ENCODE assay signal across 14 cellular contexts in the genomic region with DNA sequence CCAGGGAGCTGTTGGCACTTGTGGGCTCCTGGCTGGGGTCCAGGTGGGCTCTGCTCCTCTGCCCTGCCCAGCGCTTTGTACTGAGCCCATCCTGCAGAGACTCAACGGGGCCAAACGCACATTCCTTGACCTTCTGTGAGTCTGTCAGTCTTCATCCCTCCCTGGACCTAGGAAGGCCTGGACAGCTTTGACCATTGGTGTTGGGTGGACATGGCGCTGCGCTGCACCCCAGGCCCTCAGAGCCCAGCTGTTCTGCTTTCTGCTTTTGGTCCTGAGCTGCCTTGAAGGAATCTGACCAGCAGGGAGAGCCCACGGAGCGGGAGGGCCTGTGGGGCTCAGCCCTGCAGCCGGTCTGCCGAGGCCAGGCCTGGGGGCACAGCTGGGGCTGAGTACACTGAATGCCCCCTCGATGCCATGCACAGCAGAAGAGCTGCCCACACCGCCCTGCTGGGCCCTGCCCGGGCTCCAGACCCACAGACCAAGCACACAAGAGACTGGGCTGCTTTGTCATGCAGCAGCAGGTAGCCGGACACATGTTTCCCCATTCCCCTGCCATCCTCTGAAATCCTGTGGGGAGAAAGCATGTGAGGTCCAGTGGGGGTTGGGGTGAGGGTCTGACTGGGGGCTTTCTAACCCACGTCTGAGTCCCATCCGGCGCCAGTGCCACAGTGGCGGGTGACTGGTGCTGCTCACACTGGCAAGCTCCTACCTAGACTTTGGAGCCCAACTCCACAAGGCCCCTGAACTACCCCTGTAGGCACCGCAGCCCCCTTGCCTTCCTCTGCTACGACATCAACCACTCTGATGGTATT. TPM values are rescaled to one million over a fixed set of nuclear protein-coding genes. Genes with fewer than 3 reads are reported as not detected.
DNase-seq lines count a peak whose midpoint lies in the region; ATAC-seq, FAIRE-seq and TF ChIP-seq lines count a peak whose summit lies in the region.
"Had no signal": no experiment of that assay in that cellular context is flagged by ENCODE, and none has a peak within 500 bp of the region (broad histone marks: within the 10 kb centered on the region; RNA-seq: fewer than 3 reads in every experiment).

No MANE protein-coding gene starts in this region.

- no peak overlapping the region for H4K91ac ChIP-seq in IMR-90 (ENCODE audit: insufficient read depth, low read depth, low read length)

- H2BK20ac ChIP-seq in IMR-90 (ENCODE audit: low read depth, low read length), result no peak overlapping the region

- no peaks in the 10 kb centered on the region for H3K9me1 ChIP-seq in IMR-90 (ENCODE audit: insufficient read depth, low read length)

- H3K36me3 Mint-ChIP-seq in activated naive CD4-positive, alpha-beta T cell treated with anti-CD3 and anti-CD28 coated beads, Interleukin-2, amount 10 ng/mL, durations not matched to agents 7 days and 5 days, result no peaks in the 10 kb centered on the region
- H3K36me3 Mint-ChIP-seq: naive B cell had no signal

- SMC1A ChIA-PET in GM12878 (lab: Charles Lee; ENCODE audit: uncharacterized antibody, unreplicated experiment), result interaction anchor here (1.1 kb wide), 1 partner anchor 31 kb away, joined by 3 read pairs; no protein-coding TSS in a partner anchor

- no peak overlapping the region for H2BK15ac ChIP-seq in IMR-90 (ENCODE audit: low read depth, low read length)

- H3K4me1 Mint-ChIP-seq in activated naive CD4-positive, alpha-beta T cell treated with anti-CD3 and anti-CD28 coated beads, Interleukin-2, amount 10 ng/mL, durations not matched to agents 7 days and 5 days, result no peaks in the 10 kb centered on the region
- H3K4me1 Mint-ChIP-seq: naive B cell had no signal

- intact Hi-C loops in IMR-90 (cut with micrococcal nuclease), result loop anchor here (5.0 kb wide), 1 partner anchor 92 kb away; the partner anchor contains the start of gene RTN4R
- intact Hi-C loops in GM12878 (cut with micrococcal nuclease; ENCODE audit: unreplicated experiment), result no loop called here
- intact Hi-C loops in mucosa of descending colon (cut with DNase I, micrococcal nuclease), result no loop called here

- H3K9ac ChIP-seq in IMR-90 (ENCODE audit: low read depth, low read length) (no peak overlapping the region), GM12878 (ENCODE audit: control insufficient read depth, insufficient read depth, low read length) (no peak overlapping the region)
- H3K9ac ChIP-seq: KMS-11 had no signal

- peak; percentile 31 for DNase-seq in DMS114 treated with DMSO at 0.1 percent for 48 hours (lab: John Stamatoyannopoulos, UW; ENCODE audit: unreplicated experiment)
- peak; percentile 9 for DNase-seq in IMR-90
- DNase-seq in GM12878 (ENCODE audit: low read depth, low spot score), result no peak
- no peak for DNase-seq in mucosa of descending colon
- DNase-seq in pons (ENCODE audit: low spot score), result no peak
- no peak for DNase-seq in KBM-7
- DNase-seq in OCI-M2 (lab: John Stamatoyannopoulos, UW; ENCODE audit: unreplicated experiment), result no peak
- no peak for DNase-seq in activated naive CD4-positive, alpha-beta T cell treated with anti-CD3 and anti-CD28 coated beads, Interleukin-2, amount 10 ng/mL, durations not matched to agents 7 days and 5 days
- DNase-seq: activated T-cell treated with anti-CD3 and anti-CD28 coated beads, Interleukin-2, amount 50 U/mL, for 24 hours; head of caudate nucleus; naive B cell; stimulated activated CD4-positive, alpha-beta T cell treated with anti-CD3 and anti-CD28 coated beads, Interleukin-4, amount 100 ng/mL, for 1 hour had no signal

- no peak overlapping the region for H4K5ac ChIP-seq in IMR-90 (ENCODE audit: low read depth, low read length)

- no peak overlapping the region for H3K27ac ChIP-seq in IMR-90 (ENCODE audit: insufficient read depth, low read length)
- H3K27ac ChIP-seq in GM12878 (ENCODE audit: control insufficient read depth, insufficient read depth), result no peak overlapping the region
- H3K27ac ChIP-seq: KMS-11 had no signal

- in situ Hi-C loops in IMR-90 (cut with MboI; ENCODE audit: low sequenced_read_pairs) (loop anchor here (5.0 kb wide), 1 partner anchor 102 kb away; no protein-coding TSS in a partner anchor), GM12878 (cut with MboI) (no loop called here), KBM-7 (cut with MboI; ENCODE audit: low pct_unique_long_range_greater_than_20kb, low sequenced_read_pairs) (no loop called here)

- H3K27ac Mint-ChIP-seq in activated naive CD4-positive, alpha-beta T cell treated with anti-CD3 and anti-CD28 coated beads, Interleukin-2, amount 10 ng/mL, durations not matched to agents 7 days and 5 days, result no peak overlapping the region
- H3K27ac Mint-ChIP-seq: activated T-cell treated with anti-CD3 and anti-CD28 coated beads, Interleukin-2, amount 50 U/mL, for 24 hours had no signal

- H3K4me3 ChIP-seq in IMR-90 (ENCODE audit: insufficient read depth, low read depth, low read length) (no peak overlapping the region), GM12878 (no peak overlapping the region), mucosa of descending colon (no peak overlapping the region)

- no peak for TF ChIP-seq EP300 in GM12878 (IDR thresholded peaks at IDR 0.05; ENCODE audit: borderline replicate concordance in 1 of 2, control insufficient read depth in 1 of 2, low read depth in 2 of 2, low read length in 2 of 2)

- POLR2A ChIA-PET in IMR-90 (lab: Charles Lee; ENCODE audit: unreplicated experiment), result no interaction called here
- POLR2A ChIA-PET in GM12878 (lab: Charles Lee), result no interaction called here

- H2AK5ac ChIP-seq in IMR-90 (ENCODE audit: low read depth, low read length), result no peak overlapping the region

- BruUV-seq in IMR-90 (replicated peaks; lab: Mats Ljungman, UMichigan) (no TSS peak), GM12878 (replicated peaks; lab: Mats Ljungman, UMichigan) (no TSS peak)

- no peak overlapping the region for H3K18ac ChIP-seq in IMR-90 (ENCODE audit: low read depth, low read length)

- H3K14ac ChIP-seq in IMR-90 (replicated peaks; ENCODE audit: low read depth, low read length), result no peak overlapping the region

- H4K20me1 ChIP-seq in IMR-90 (ENCODE audit: insufficient read depth, low read length) (no peaks in the 10 kb centered on the region), GM12878 (ENCODE audit: control insufficient read depth, insufficient read depth) (no peaks in the 10 kb centered on the region)

- H4K8ac ChIP-seq in IMR-90 (ENCODE audit: low read depth in 2 of 2, low read length in 2 of 2), result no peak overlapping the region

- H3K4me2 ChIP-seq in IMR-90 (ENCODE audit: low read depth, low read length) (no peak overlapping the region), GM12878 (ENCODE audit: control insufficient read depth, insufficient read depth) (no peak overlapping the region)
- H3K4me2 ChIP-seq: KMS-11 had no signal

- no peak overlapping the region for H3K23ac ChIP-seq in IMR-90 (ENCODE audit: low read depth, low read length)

- H3K27me3 ChIP-seq in IMR-90 (ENCODE audit: control insufficient read depth, insufficient read depth, low read length) (peaks cover 37% of the 10 kb centered on the region), GM12878 (replicated peaks in 1 of 2; ENCODE audit: control insufficient read depth in 2 of 2, insufficient read depth in 2 of 2, low read length in 1 of 2) (no peaks in the 10 kb centered on the region)

- peaks cover 13% of the 10 kb centered on the region for H3K27me3 Mint-ChIP-seq in activated naive CD4-positive, alpha-beta T cell treated with anti-CD3 and anti-CD28 coated beads, Interleukin-2, amount 10 ng/mL, durations not matched to agents 7 days and 5 days
- H3K27me3 Mint-ChIP-seq: activated T-cell treated with anti-CD3 and anti-CD28 coated beads, Interleukin-2, amount 50 U/mL, for 24 hours had no signal

- CTCF ChIA-PET in IMR-90 (lab: Yijun Ruan, JAX) (no interaction called here), GM12878 (lab: Yijun Ruan, JAX) (interaction anchor here (1.0 to 1.7 kb wide), 3 partner anchors 17 to 63 kb away, joined by 3 to 15 read pairs (median 4); no protein-coding TSS in a partner anchor)
- CTCF ChIA-PET in activated naive CD4-positive, alpha-beta T cell treated with anti-CD3 and anti-CD28 coated beads, Interleukin-2, amount 10 ng/mL, durations not matched to agents 7 days and 5 days (lab: Charles Lee), result interaction anchor here (1.1 kb wide), 2 partner anchors 18 to 63 kb away, joined by 3 read pairs; no protein-coding TSS in a partner anchor

- no peak for TF ChIP-seq POLR2A in IMR-90 (IDR thresholded peaks at IDR 0.05; ENCODE audit: low read depth, low read length)
- TF ChIP-seq POLR2A in GM12878 (IDR thresholded peaks at IDR 0.05; ENCODE audit: low read depth, low read length), result no peak

- no peak overlapping the region for H3K56ac ChIP-seq in IMR-90 (ENCODE audit: extremely low read depth, insufficient read depth, low read length)

- H3K36me3 ChIP-seq in IMR-90 (ENCODE audit: control insufficient read depth, insufficient read depth, low read length) (no peaks in the 10 kb centered on the region), GM12878 (ENCODE audit: control insufficient read depth in 2 of 2, insufficient read depth in 2 of 2, low read length in 1 of 2) (no peaks in the 10 kb centered on the region), mucosa of descending colon (ENCODE audit: low read depth) (no peaks in the 10 kb centered on the region)

- peak overlapping the region; percentile 44 for H2AFZ ChIP-seq in IMR-90 (replicated peaks; ENCODE audit: low read length, poor library complexity)
- H2AFZ ChIP-seq in GM12878 (ENCODE audit: control insufficient read depth, low read depth, low read length), result no peak overlapping the region

- ATAC-seq in IMR-90 (ENCODE audit: low read depth), result peak; percentile 87
- ATAC-seq in GM12878, result peak; percentile 61; the same call in 2 of the 3 replicates
- ATAC-seq in mucosa of descending colon, result peak; percentile 29

- no peak overlapping the region for H2BK120ac ChIP-seq in IMR-90 (ENCODE audit: low read depth, low read length)

- RAD21 ChIA-PET in GM12878 (lab: Charles Lee; ENCODE audit: unreplicated experiment), result interaction anchor here (1.0 to 2.2 kb wide), 3 partner anchors 16 to 63 kb away, joined by 3 to 11 read pairs (median 3); no protein-coding TSS in a partner anchor

- no peak overlapping the region for H2BK5ac ChIP-seq in IMR-90 (ENCODE audit: low read depth, low read length, poor library complexity, severe bottlenecking)

- no peaks in the 10 kb centered on the region for H3K79me2 ChIP-seq in GM12878 (ENCODE audit: control insufficient read depth, insufficient read depth, low read length)

- no peaks in the 10 kb centered on the region for H3K9me3 Mint-ChIP-seq in activated naive CD4-positive, alpha-beta T cell treated with anti-CD3 and anti-CD28 coated beads, Interleukin-2, amount 10 ng/mL, durations not matched to agents 7 days and 5 days
- H3K9me3 Mint-ChIP-seq: activated T-cell treated with anti-CD3 and anti-CD28 coated beads, Interleukin-2, amount 50 U/mL, for 24 hours; naive B cell had no signal

- no peak for FAIRE-seq in GM12878 (lab: Jason Lieb, UNC)
- FAIRE-seq: TTC549 had no signal

- WGBS in IMR-90 (ENCODE audit: extremely low coverage in 2 of 2, insufficient read length in 1 of 2), 2 experiments, result 55% methylated on average over 7 of the region's 19 CpGs; no CpG with 5 or more reads in 1 of the 2 experiments
- 22% methylated on average over 19 of the region's 19 CpGs for WGBS in GM12878 (ENCODE audit: insufficient coverage, insufficient replicate concordance, low lambda C conversion rate, missing lambda C conversion rate)

- TF ChIP-seq CTCF in IMR-90 (conservative IDR thresholded peaks at IDR 0.05; ENCODE audit: low read depth, low read length), result peak; percentile 39
- 0 out of 6 replicates have a peak, but pooled peaks of 1 of the 3 experiments have one; percentile 12 for TF ChIP-seq CTCF in GM12878 (IDR thresholded peaks at IDR 0.05 in 2 of 3, conservative IDR thresholded peaks at IDR 0.05 in 1 of 3; ENCODE audit: control insufficient read depth in 2 of 3, extremely low read depth in 1 of 3, insufficient read depth in 1 of 3, low read depth in 3 of 3, low read length in 3 of 3)
- no peak for TF ChIP-seq CTCF in mucosa of descending colon (IDR thresholded peaks at IDR 0.05)

- H3K79me1 ChIP-seq in IMR-90 (ENCODE audit: low read depth in 1 of 2, low read length in 2 of 2), result no peaks in the 10 kb centered on the region

- dilution Hi-C loops in IMR-90 (cut with HindIII; ENCODE audit: low sequenced_read_pairs, unreplicated experiment), result no loop called here

- H3K4ac ChIP-seq in IMR-90 (ENCODE audit: low read depth, low read length), result no peak overlapping the region

- H2AK9ac ChIP-seq in IMR-90 (replicated peaks; ENCODE audit: low read depth, low read length, poor library complexity), result no peak overlapping the region

- no peak overlapping the region for H3K4me3 Mint-ChIP-seq in activated naive CD4-positive, alpha-beta T cell treated with anti-CD3 and anti-CD28 coated beads, Interleukin-2, amount 10 ng/mL, durations not matched to agents 7 days and 5 days
- H3K4me3 Mint-ChIP-seq: activated T-cell treated with anti-CD3 and anti-CD28 coated beads, Interleukin-2, amount 50 U/mL, for 24 hours; naive B cell had no signal

- H3K9me3 ChIP-seq in IMR-90 (ENCODE audit: control insufficient read depth, insufficient read depth, low read length) (no peaks in the 10 kb centered on the region), GM12878 (replicated peaks; ENCODE audit: control insufficient read depth, insufficient read depth, low read length) (no peaks in the 10 kb centered on the region), mucosa of descending colon (no peaks in the 10 kb centered on the region)

- peak; percentile 46 for TF ChIP-seq RAD21 in IMR-90 (IDR thresholded peaks at IDR 0.05; ENCODE audit: low read length)
- peak; percentile 22; the same call in 1 of the 2 replicates for TF ChIP-seq RAD21 in GM12878 (IDR thresholded peaks at IDR 0.05; ENCODE audit: insufficient read depth, low read depth, low read length)

- no peaks in the 10 kb centered on the region for H3K4me1 ChIP-seq in IMR-90 (ENCODE audit: control insufficient read depth, insufficient read depth, low read length)
- H3K4me1 ChIP-seq in GM12878 (ENCODE audit: control insufficient read depth, insufficient read depth, low read length), result no peaks in the 10 kb centered on the region
- H3K4me1 ChIP-seq in mucosa of descending colon (ENCODE audit: low read depth), result no peaks in the 10 kb centered on the region

RNA-seq across cellular contexts. Expression of gene CCDC188, which starts 24.1 kb away (rescaled TPM):
- total RNA-seq in IMR-90 (2012; rRNA removed), result not detected in 2 replicates
- polyA plus RNA-seq in IMR-90 (2012; rRNA removed), result 0.10 and 0.32 TPM in 2 replicates
- 0.09 TPM in 1 of 2 replicates, not detected in the other for polyA plus RNA-seq in IMR-90 (2012; cell fraction: cytosol; rRNA removed)
- polyA plus RNA-seq in IMR-90 (2012; cell fraction: nucleus; rRNA removed; ENCODE audit: low replicate concordance), result 1.7 and 4.3 TPM in 2 replicates
- total RNA-seq in GM12878 (2013; cell fraction: nucleolus; rRNA removed), result not detected in 2 replicates
- total RNA-seq in GM12878 (2014; rRNA removed), result not detected in 2 replicates
- total RNA-seq in GM12878 (2014; rRNA removed; fragmentation: Illumina TruSeq; extraction: Trizol), result not detected in 2 replicates
- not detected in 2 replicates for total RNA-seq in GM12878 (2021)
- polyA plus RNA-seq in GM12878 (2011; ENCODE audit: low read depth), result 0.18 TPM
- not detected in 2 replicates for polyA plus RNA-seq in GM12878 (2011; rRNA removed)
- polyA plus RNA-seq in GM12878 (2011; cell fraction: cytosol; rRNA removed), result not detected in 2 replicates
- polyA plus RNA-seq in GM12878 (2011; cell fraction: nucleus; rRNA removed), result not detected in 2 replicates
- polyA plus RNA-seq in GM12878 (2012), result 0.10 TPM in 1 of 2 replicates, not detected in the other
- not detected in 2 replicates for polyA plus RNA-seq in GM12878 (2014; fragmentation: Illumina TruSeq; extraction: Trizol)
- not detected for polyA plus RNA-seq in GM12878 (2014; fragmentation: Nextera tagmentation; extraction: Ambion mirVana)
- polyA plus RNA-seq in GM12878 (2014; rRNA removed), result not detected in 2 replicates
- not detected for polyA plus RNA-seq in GM12878 (2016; fragmentation: Nextera tagmentation; extraction: Ambion mirVana)
- not detected in 2 replicates for polyA minus RNA-seq in GM12878 (2011; rRNA and poly(A)+ RNA removed)
- not detected in 2 replicates for polyA minus RNA-seq in GM12878 (2011; cell fraction: cytosol; rRNA and poly(A)+ RNA removed)
- not detected in 2 replicates for polyA minus RNA-seq in GM12878 (2011; cell fraction: nucleus; rRNA and poly(A)+ RNA removed)
- under 1 TPM; 0.41 to 0.98 (median 0.65) TPM for total RNA-seq in mucosa of descending colon

RNA-seq across cellular contexts. Expression of gene ZDHHC8, which starts 43.4 kb away (rescaled TPM):
- total RNA-seq in IMR-90 (2012; rRNA removed), result 2.5 and 4.4 TPM in 2 replicates
- 72.6 and 75.6 TPM in 2 replicates for polyA plus RNA-seq in IMR-90 (2012; rRNA removed)
- polyA plus RNA-seq in IMR-90 (2012; cell fraction: cytosol; rRNA removed), result 49.9 and 121 TPM in 2 replicates
- 275 and 805 TPM in 2 replicates for polyA plus RNA-seq in IMR-90 (2012; cell fraction: nucleus; rRNA removed; ENCODE audit: low replicate concordance)
- 17.6 and 19.0 TPM in 2 replicates for total RNA-seq in GM12878 (2013; cell fraction: nucleolus; rRNA removed)
- 8.8 and 11.7 TPM in 2 replicates for total RNA-seq in GM12878 (2014; rRNA removed)
- 3.9 and 4.7 TPM in 2 replicates for total RNA-seq in GM12878 (2014; rRNA removed; fragmentation: Illumina TruSeq; extraction: Trizol)
- total RNA-seq in GM12878 (2021), result 42.1 and 46.3 TPM in 2 replicates
- 4.9 TPM for polyA plus RNA-seq in GM12878 (2011; ENCODE audit: low read depth)
- 4.2 and 6.7 TPM in 2 replicates for polyA plus RNA-seq in GM12878 (2011; rRNA removed)
- 10.4 and 14.3 TPM in 2 replicates for polyA plus RNA-seq in GM12878 (2011; cell fraction: cytosol; rRNA removed)
- 150 and 193 TPM in 2 replicates for polyA plus RNA-seq in GM12878 (2011; cell fraction: nucleus; rRNA removed)
- 18.1 and 18.5 TPM in 2 replicates for polyA plus RNA-seq in GM12878 (2012)
- 4.5 and 9.4 TPM in 2 replicates for polyA plus RNA-seq in GM12878 (2014; fragmentation: Illumina TruSeq; extraction: Trizol)
- polyA plus RNA-seq in GM12878 (2014; fragmentation: Nextera tagmentation; extraction: Ambion mirVana), result under 1 TPM; 0.03 to 0.13 TPM
- polyA plus RNA-seq in GM12878 (2014; rRNA removed), result 42.4 and 48.7 TPM in 2 replicates
- 1 to 10 TPM; 2.2 to 2.6 TPM for polyA plus RNA-seq in GM12878 (2016; fragmentation: Nextera tagmentation; extraction: Ambion mirVana)
- 3.5 and 8.1 TPM in 2 replicates for polyA minus RNA-seq in GM12878 (2011; rRNA and poly(A)+ RNA removed)
- 4.3 and 6.0 TPM in 2 replicates for polyA minus RNA-seq in GM12878 (2011; cell fraction: cytosol; rRNA and poly(A)+ RNA removed)
- 8.5 and 10.9 TPM in 2 replicates for polyA minus RNA-seq in GM12878 (2011; cell fraction: nucleus; rRNA and poly(A)+ RNA removed)
- total RNA-seq in mucosa of descending colon, result 10 to 100 TPM; 27.7 to 53.0 (median 42.2) TPM

RNA-seq across cellular contexts. Expression of gene TRMT2A, which starts 58.0 kb away (rescaled TPM):
- 12.8 and 22.0 TPM in 2 replicates for total RNA-seq in IMR-90 (2012; rRNA removed)
- 39.1 and 46.4 TPM in 2 replicates for polyA plus RNA-seq in IMR-90 (2012; rRNA removed)
- polyA plus RNA-seq in IMR-90 (2012; cell fraction: cytosol; rRNA removed), result 17.4 and 20.9 TPM in 2 replicates
- 229 and 533 TPM in 2 replicates for polyA plus RNA-seq in IMR-90 (2012; cell fraction: nucleus; rRNA removed; ENCODE audit: low replicate concordance)
- total RNA-seq in GM12878 (2013; cell fraction: nucleolus; rRNA removed), result 84.7 and 99.7 TPM in 2 replicates
- 81.0 and 88.7 TPM in 2 replicates for total RNA-seq in GM12878 (2014; rRNA removed)
- 38.3 and 44.1 TPM in 2 replicates for total RNA-seq in GM12878 (2014; rRNA removed; fragmentation: Illumina TruSeq; extraction: Trizol)
- 81.2 and 94.6 TPM in 2 replicates for total RNA-seq in GM12878 (2021)
- 49.3 TPM for polyA plus RNA-seq in GM12878 (2011; ENCODE audit: low read depth)
- 12.5 and 22.9 TPM in 2 replicates for polyA plus RNA-seq in GM12878 (2011; rRNA removed)
- 36.7 and 60.9 TPM in 2 replicates for polyA plus RNA-seq in GM12878 (2011; cell fraction: cytosol; rRNA removed)
- polyA plus RNA-seq in GM12878 (2011; cell fraction: nucleus; rRNA removed), result 293 and 316 TPM in 2 replicates
- 56.3 and 73.5 TPM in 2 replicates for polyA plus RNA-seq in GM12878 (2012)
- 10.6 and 30.7 TPM in 2 replicates for polyA plus RNA-seq in GM12878 (2014; fragmentation: Illumina TruSeq; extraction: Trizol)
- polyA plus RNA-seq in GM12878 (2014; fragmentation: Nextera tagmentation; extraction: Ambion mirVana), result 1 to 10 TPM in 1 of 2 experiments, under 1 TPM in 1; 0.29 to 4.8 TPM
- 97.0 and 114 TPM in 2 replicates for polyA plus RNA-seq in GM12878 (2014; rRNA removed)
- 10 to 100 TPM; 71.7 to 87.3 TPM for polyA plus RNA-seq in GM12878 (2016; fragmentation: Nextera tagmentation; extraction: Ambion mirVana)
- polyA minus RNA-seq in GM12878 (2011; rRNA and poly(A)+ RNA removed), result 28.7 and 53.2 TPM in 2 replicates
- 24.7 and 24.9 TPM in 2 replicates for polyA minus RNA-seq in GM12878 (2011; cell fraction: cytosol; rRNA and poly(A)+ RNA removed)
- 62.1 and 105 TPM in 2 replicates for polyA minus RNA-seq in GM12878 (2011; cell fraction: nucleus; rRNA and poly(A)+ RNA removed)
- total RNA-seq in mucosa of descending colon, result 10 to 100 TPM; 34.4 to 50.0 (median 37.6) TPM

RNA-seq across cellular contexts. Expression of gene RANBP1, which starts 59.1 kb away (rescaled TPM):
- total RNA-seq in IMR-90 (2012; rRNA removed) (173 and 271 TPM in 2 replicates), GM12878 (2014; rRNA removed) (415 and 441 TPM in 2 replicates), GM12878 (2014; rRNA removed; fragmentation: Illumina TruSeq; extraction: Trizol) (365 and 396 TPM in 2 replicates), GM12878 (2021) (378 and 379 TPM in 2 replicates), mucosa of descending colon (100 to 1,000 TPM in 1 of 3 donors, 10 to 100 TPM in 2; 58.4 to 102 (median 66.0) TPM)
- polyA plus RNA-seq in IMR-90 (2012; rRNA removed) (376 and 419 TPM in 2 replicates), GM12878 (2011; rRNA removed) (207 and 270 TPM in 2 replicates), GM12878 (2014; fragmentation: Illumina TruSeq; extraction: Trizol) (301 and 393 TPM in 2 replicates), GM12878 (2014; fragmentation: Nextera tagmentation; extraction: Ambion mirVana) (100 to 1,000 TPM in 1 of 2 experiments, 10 to 100 TPM in 1; 55.3 to 137 TPM), GM12878 (2014; rRNA removed) (512 and 514 TPM in 2 replicates), GM12878 (2016; fragmentation: Nextera tagmentation; extraction: Ambion mirVana) (100 to 1,000 TPM; 800 to 808 TPM)
- polyA plus RNA-seq in IMR-90 (2012; cell fraction: cytosol; rRNA removed), result 171 and 509 TPM in 2 replicates
- 88.9 and 183 TPM in 2 replicates for polyA plus RNA-seq in IMR-90 (2012; cell fraction: nucleus; rRNA removed; ENCODE audit: low replicate concordance)
- 74.7 and 76.8 TPM in 2 replicates for total RNA-seq in GM12878 (2013; cell fraction: nucleolus; rRNA removed)
- 113 TPM for polyA plus RNA-seq in GM12878 (2011; ENCODE audit: low read depth)
- 417 and 421 TPM in 2 replicates for polyA plus RNA-seq in GM12878 (2011; cell fraction: cytosol; rRNA removed)
- polyA plus RNA-seq in GM12878 (2011; cell fraction: nucleus; rRNA removed), result 245 and 344 TPM in 2 replicates
- polyA plus RNA-seq in GM12878 (2012), result 160 and 180 TPM in 2 replicates
- polyA minus RNA-seq in GM12878 (2011; rRNA and poly(A)+ RNA removed), result 168 and 187 TPM in 2 replicates
- 103 and 116 TPM in 2 replicates for polyA minus RNA-seq in GM12878 (2011; cell fraction: cytosol; rRNA and poly(A)+ RNA removed)
- polyA minus RNA-seq in GM12878 (2011; cell fraction: nucleus; rRNA and poly(A)+ RNA removed), result 36.8 and 71.0 TPM in 2 replicates

Comparison
In these comparisons a context has a peak if more than half of its experiments do, and no peak if none do; other contexts are left out.
1. DNase-seq: peak in DMS114 treated with DMSO at 0.1 percent for 48 hours (single experiment) and IMR-90 (single experiment); none in GM12878 (single experiment), mucosa of descending colon (0 of 3), pons (single experiment), KBM-7 (single experiment), OCI-M2 (single experiment) and activated naive CD4-positive, alpha-beta T cell treated with anti-CD3 and anti-CD28 coated beads, Interleukin-2, amount 10 ng/mL, durations not matched to agents 7 days and 5 days (single experiment).
2. ATAC-seq: peak in every context shown above with its lines; median percentile 87 in IMR-90; 61 in GM12878; 29 in mucosa of descending colon.